Comparison of ENCODE assay signal across 7 cellular contexts in the genomic region with DNA sequence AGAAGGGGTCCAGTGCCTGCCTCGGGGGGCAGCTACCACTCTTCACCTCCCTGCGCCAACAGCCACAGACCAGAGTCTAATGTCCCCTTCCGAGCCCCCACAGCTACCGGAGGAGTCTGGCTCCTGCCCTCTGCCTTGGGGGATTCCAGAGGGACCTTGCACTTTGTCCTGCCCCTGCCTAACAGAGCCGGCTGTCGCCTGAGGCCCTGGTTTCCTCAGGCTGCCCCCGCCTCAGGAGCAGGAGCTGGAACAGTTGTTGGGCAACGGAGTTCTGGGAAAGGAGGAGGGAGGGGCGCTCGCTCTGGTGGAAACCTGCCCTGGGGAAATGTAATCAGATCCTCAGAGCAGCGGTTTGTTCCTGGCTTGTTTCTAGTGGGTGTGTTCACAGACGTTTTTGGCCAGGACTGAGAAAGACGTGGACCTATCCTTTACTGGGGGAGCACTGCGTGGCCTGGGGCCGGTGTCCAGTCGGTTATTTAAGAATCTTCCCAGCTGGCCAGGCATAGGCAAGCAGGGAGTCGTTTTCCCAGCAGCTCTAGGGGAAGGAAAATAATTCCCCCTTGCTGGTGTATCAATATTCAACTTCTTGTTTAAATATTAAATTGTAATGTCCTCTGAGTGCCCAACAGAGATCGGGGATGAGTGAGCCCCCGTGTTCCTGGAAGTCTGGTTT. TPM values are rescaled to one million over a fixed set of nuclear protein-coding genes. Genes with fewer than 3 reads are reported as not detected.
DNase-seq lines count a peak whose midpoint lies in the region; ATAC-seq and TF ChIP-seq lines count a peak whose summit lies in the region.

No MANE protein-coding gene starts in this region.

- no peak overlapping the region for H3K4me3 Mint-ChIP-seq in activated T-cell treated with anti-CD3 and anti-CD28 coated beads, Interleukin-2, amount 50 U/mL, for 24 hours

- no peak overlapping the region for H3K27ac ChIP-seq in HUES64 (ENCODE audit: low read depth, low read length)

- H3K27me3 ChIP-seq in HUES64 (ENCODE audit: insufficient read depth, low read length): no peaks in the 10 kb centered on the region

- H3K9ac ChIP-seq in HUES64 (ENCODE audit: low read depth, low read length): peak overlapping the region; percentile 18; the same call in 1 of the 2 replicates

- H3K27me3 Mint-ChIP-seq in activated T-cell treated with anti-CD3 and anti-CD28 coated beads, Interleukin-2, amount 50 U/mL, for 24 hours: no peaks in the 10 kb centered on the region

- H3K27ac Mint-ChIP-seq in activated T-cell treated with anti-CD3 and anti-CD28 coated beads, Interleukin-2, amount 50 U/mL, for 24 hours: no peak overlapping the region

- DNase-seq in SHP77 treated with DMSO at 0.1 percent for 48 hours (lab: John Stamatoyannopoulos, UW) (peak; percentile 7), fibroblast of pulmonary artery (ENCODE audit: low read depth) (peak; percentile 95), non-pigmented ciliary epithelial cell (ENCODE audit: low read depth) (peak; percentile 69)
- DNase-seq in activated T-cell treated with anti-CD3 and anti-CD28 coated beads, Interleukin-2, amount 50 U/mL, for 24 hours: no peak
- no peak for DNase-seq in central memory CD4-positive, alpha-beta T cell

- ATAC-seq in GM18511 (IDR thresholded peaks at IDR 0.05; ENCODE audit: unreplicated experiment): no peak

- no peaks in the 10 kb centered on the region for H3K9me3 ChIP-seq in HUES64 (ENCODE audit: insufficient read depth, low read depth, low read length)

- no peaks in the 10 kb centered on the region for H3K9me3 Mint-ChIP-seq in activated T-cell treated with anti-CD3 and anti-CD28 coated beads, Interleukin-2, amount 50 U/mL, for 24 hours

- H3K4me1 Mint-ChIP-seq in activated T-cell treated with anti-CD3 and anti-CD28 coated beads, Interleukin-2, amount 50 U/mL, for 24 hours (ENCODE audit: low read depth): no peaks in the 10 kb centered on the region

- H3K4me3 ChIP-seq in HUES64 (ENCODE audit: low read length) (no peak overlapping the region), fibroblast of pulmonary artery (replicated peaks; ENCODE audit: low read depth, low read length) (no peak overlapping the region)

- no peaks in the 10 kb centered on the region for H3K36me3 ChIP-seq in HUES64 (ENCODE audit: insufficient read depth, low read length)

- WGBS in HUES64: 35% methylated on average over 19 of the region's 19 CpGs

- no peak for TF ChIP-seq CTCF in fibroblast of pulmonary artery (IDR thresholded peaks at IDR 0.05; ENCODE audit: low read length, missing control alignments)

- no peaks in the 10 kb centered on the region for H3K36me3 Mint-ChIP-seq in activated T-cell treated with anti-CD3 and anti-CD28 coated beads, Interleukin-2, amount 50 U/mL, for 24 hours (ENCODE audit: low read depth)

- H3K4me1 ChIP-seq in HUES64 (ENCODE audit: insufficient read depth, low read length): peaks cover 7% of the 10 kb centered on the region

RNA-seq across cellular contexts. Expression of gene A4GALT, which starts 32.3 kb away (rescaled TPM):
- 3.7 TPM for polyA plus RNA-seq in HUES64 (2013, experiment 1 of 2)
- 5.1 TPM for polyA plus RNA-seq in HUES64 (2013, experiment 2 of 2)

RNA-seq across cellular contexts. Expression of gene CYB5R3, which starts 39.2 kb away (rescaled TPM):
- 71.0 TPM for polyA plus RNA-seq in HUES64 (2013, experiment 1 of 2)
- polyA plus RNA-seq in HUES64 (2013, experiment 2 of 2): 89.8 TPM

RNA-seq across cellular contexts. Expression of gene ATP5MGL, which starts 48.0 kb away (rescaled TPM):
- not detected for polyA plus RNA-seq in HUES64 (2013, experiment 1 of 2)
- not detected for polyA plus RNA-seq in HUES64 (2013, experiment 2 of 2)

Comparison
In these comparisons a context has a peak if more than half of its experiments do, and no peak if none do; other contexts are left out.
1. DNase-seq: peak in SHP77 treated with DMSO at 0.1 percent for 48 hours (single experiment), fibroblast of pulmonary artery (single experiment) and non-pigmented ciliary epithelial cell (single experiment); none in activated T-cell treated with anti-CD3 and anti-CD28 coated beads, Interleukin-2, amount 50 U/mL, for 24 hours (single experiment) and central memory CD4-positive, alpha-beta T cell (single experiment).